In the genomic region with DNA sequence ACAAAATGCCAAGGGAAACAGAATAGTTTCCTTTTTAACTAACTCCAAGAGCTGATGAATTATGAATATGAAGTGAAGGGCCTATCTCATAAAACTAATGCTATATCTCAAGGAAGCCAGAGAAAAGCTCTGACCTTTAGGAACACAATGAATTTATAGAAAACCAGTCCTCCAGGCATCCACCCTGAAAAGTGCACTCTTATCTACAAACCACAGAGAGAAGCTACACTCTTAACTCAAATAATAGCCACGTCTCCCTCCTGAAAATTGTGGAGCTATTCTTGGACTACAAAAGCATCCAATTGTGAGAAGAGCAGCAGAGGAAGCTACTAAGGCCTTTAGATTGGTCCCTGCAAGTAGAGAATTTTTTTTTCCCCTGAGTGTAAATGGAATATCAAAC, we compare ENCODE assay signal across 20 cellular contexts.
"Had no signal": no experiment of that assay in that cellular context is flagged by ENCODE, and none has a peak within 500 bp of the region (broad histone marks: within the 10 kb centered on the region; RNA-seq: fewer than 3 reads in every experiment).

No MANE protein-coding gene starts in this region.

- H3K4me2 ChIP-seq: hepatocyte had no signal

- ATAC-seq: mucosa of descending colon; naive thymus-derived CD4-positive, alpha-beta T cell; stimulated activated naive B cell treated with anti-CD40 and anti-IgM and Interleukin-4, amounts not matched to agents 10 μg/mL and 1 μg/mL and 100 μg/mL, for 72 hours; T-cell had no signal

- H3K4me3 ChIP-seq: adrenal gland, hepatocyte, left ventricle myocardium inferior, mucosa of descending colon, thyroid gland had no signal

- H3K36me3 ChIP-seq: adrenal gland, left ventricle myocardium inferior, thyroid gland had no signal

- H3K27me3 ChIP-seq: adrenal gland, hepatocyte, thyroid gland had no signal

- DNase-seq: activated CD4-positive, alpha-beta memory T cell treated with anti-CD3 and anti-CD28 coated beads, Interleukin-2, amount 10 ng/mL, durations not matched to agents 7 days and 5 days; activated CD4-positive, alpha-beta T cell treated with anti-CD3 and anti-CD28 coated beads for 4 hours; activated effector memory CD4-positive, alpha-beta T cell treated with Interleukin-2 at 50 U/mL for 16 hours; activated T-cell treated with anti-CD3 and anti-CD28 coated beads, Interleukin-2, amount 50 U/mL, for 24 hours; adrenal gland; central memory CD4-positive, alpha-beta T cell; cortex of kidney; effector CD8-positive, alpha-beta T cell; kidney; left ventricle myocardium inferior; mucosa of descending colon; naive thymus-derived CD4-positive, alpha-beta T cell; stimulated activated CD4-positive, alpha-beta T cell treated with anti-CD3 and anti-CD28 coated beads, Interleukin-15, amount 100 ng/mL, for 24 hours; stimulated activated CD4-positive, alpha-beta T cell treated with anti-CD3 and anti-CD28 coated beads, Interleukin-4, amount 100 ng/mL, for 1 hour; stimulated activated naive B cell treated with anti-CD40 and anti-IgM and Interleukin-4, amounts not matched to agents 10 μg/mL and 1 μg/mL and 100 μg/mL, for 72 hours; T-cell; T1000; thyroid gland had no signal

- H3K79me2 ChIP-seq: hepatocyte, parathyroid adenoma had no signal

- H3K9me3 ChIP-seq: adrenal gland, left ventricle myocardium inferior, mucosa of descending colon, thyroid gland had no signal

- H2AFZ ChIP-seq: hepatocyte, parathyroid adenoma had no signal

- H3K9ac ChIP-seq: parathyroid adenoma had no signal

- H3K4me1 ChIP-seq: adrenal gland, left ventricle myocardium inferior, parathyroid adenoma, thyroid gland had no signal

- H3K27ac ChIP-seq: adrenal gland, hepatocyte, left ventricle myocardium inferior, parathyroid adenoma, thyroid gland had no signal
